ENCODE assay signal across 17 cellular contexts in the genomic region with DNA sequence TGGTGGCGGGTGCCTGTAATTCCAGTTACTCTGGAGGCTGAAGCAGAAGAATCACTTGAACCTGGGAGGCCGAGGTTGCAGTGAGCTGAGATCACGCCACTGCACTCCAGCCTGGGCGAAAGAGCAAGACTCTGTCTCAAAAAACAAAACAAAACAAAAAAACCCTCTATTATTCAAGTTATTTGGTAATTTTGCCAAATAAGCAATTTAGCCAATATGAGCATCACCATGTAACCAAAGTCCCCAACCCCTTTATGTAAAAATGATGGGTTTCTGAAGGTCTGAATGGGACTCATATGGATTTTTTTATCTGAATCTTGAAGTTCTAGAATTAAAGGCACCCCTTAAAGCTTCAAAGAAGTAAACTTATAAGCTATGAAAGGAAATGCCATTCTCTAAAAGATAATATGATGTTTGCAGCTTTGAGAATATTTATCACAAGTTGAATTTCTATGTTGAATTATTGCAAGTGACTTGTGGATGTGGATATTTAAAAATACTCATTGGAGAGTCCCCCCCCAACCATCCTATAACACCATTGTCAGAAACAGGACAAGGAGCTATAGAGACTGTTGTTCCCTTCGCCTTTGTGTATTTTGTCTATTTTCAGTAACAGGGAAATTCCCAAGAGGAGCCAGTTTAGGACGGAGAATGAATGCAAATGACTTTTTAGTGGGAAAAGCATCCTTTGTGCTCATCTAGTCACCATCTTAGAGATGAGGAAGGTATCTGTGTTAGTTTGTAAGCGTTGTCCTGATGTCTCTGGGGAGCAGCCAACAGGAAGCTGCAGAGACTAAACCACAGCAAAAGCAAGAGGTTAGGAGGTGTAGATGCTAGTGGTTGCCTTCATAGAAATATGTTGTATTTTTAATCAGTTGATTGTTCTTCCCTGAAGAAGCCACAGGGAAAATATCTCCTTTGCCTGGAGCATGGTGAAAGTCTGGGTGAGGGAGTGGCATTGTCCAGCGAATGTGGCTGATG.
A peak's percentile ranks its signal among the peaks of the same experiment; 100 is the strongest.
DNase-seq lines count a peak whose midpoint lies in the region; ATAC-seq, FAIRE-seq and TF ChIP-seq lines count a peak whose summit lies in the region.
"Had no signal": no experiment of that assay in that cellular context is flagged by ENCODE, and none has a peak within 500 bp of the region (broad histone marks: within the 10 kb centered on the region; RNA-seq: fewer than 3 reads in every experiment).

No MANE protein-coding gene starts in this region.

- TF ChIP-seq POLR2A in K562 (conservative IDR thresholded peaks at IDR 0.05): no peak

- no peaks in the 10 kb centered on the region for H4K20me1 ChIP-seq in K562 (replicated peaks; ENCODE audit: control insufficient read depth, insufficient read depth, low read length)

- no peaks in the 10 kb centered on the region for H3K27me3 ChIP-seq in K562 (ENCODE audit: control insufficient read depth in 2 of 2, insufficient read depth in 2 of 2, low read length in 2 of 2)
- H3K27me3 ChIP-seq: suprapubic skin had no signal

- ATAC-seq in HG03103 (IDR thresholded peaks at IDR 0.05; ENCODE audit: low read depth, unreplicated experiment) (peak; percentile 54), K562 (no peak), HG02852 (IDR thresholded peaks at IDR 0.05; ENCODE audit: unreplicated experiment) (no peak), Right ventricle myocardium inferior (no peak)
- ATAC-seq in stimulated activated effector memory CD8-positive, alpha-beta T cell treated with anti-CD3 and anti-CD28 coated beads, Interleukin-12 subunit alpha, Interleukin-12 subunit beta, amount 100 ng/mL, for 72 hours: peak; percentile 43

- peaks cover 26 to 55% of the 10 kb centered on the region in 2 experiments for H3K4me1 ChIP-seq in K562 (replicated peaks in 1 of 2; ENCODE audit: control insufficient read depth in 2 of 2, insufficient read depth in 2 of 2, low read length in 2 of 2)

- 85% methylated on average over 8 of the region's 8 CpGs for WGBS in K562 (ENCODE audit: insufficient coverage, low coverage, missing lambda C conversion rate)

- H3K9me1 ChIP-seq in K562 (ENCODE audit: control insufficient read depth, insufficient read depth, low read length): peaks cover 2% of the 10 kb centered on the region

- intact Hi-C loops in activated naive CD4-positive, alpha-beta T cell treated with anti-CD3 and anti-CD28 coated beads for 36 hours (cut with micrococcal nuclease): no loop called here
- intact Hi-C loops in K562 (cut with micrococcal nuclease) (no loop called here), Right ventricle myocardium inferior (cut with DNase I) (no loop called here)

- no peak for TF ChIP-seq EP300 in K562 (IDR thresholded peaks at IDR 0.05; ENCODE audit: low read length)

- no peak overlapping the region for H3K4me3 Mint-ChIP-seq in activated naive CD4-positive, alpha-beta T cell treated with anti-CD3 and anti-CD28 coated beads for 36 hours
- no peak overlapping the region for H3K4me3 Mint-ChIP-seq in stimulated activated effector memory CD8-positive, alpha-beta T cell treated with anti-CD3 and anti-CD28 coated beads, Interleukin-12 subunit alpha, Interleukin-12 subunit beta, amount 100 ng/mL, for 72 hours

- H3K27ac Mint-ChIP-seq in activated naive CD4-positive, alpha-beta T cell treated with anti-CD3 and anti-CD28 coated beads for 36 hours: peak overlapping the region; percentile 2
- H3K27ac Mint-ChIP-seq in stimulated activated effector memory CD8-positive, alpha-beta T cell treated with anti-CD3 and anti-CD28 coated beads, Interleukin-12 subunit alpha, Interleukin-12 subunit beta, amount 100 ng/mL, for 72 hours: peak overlapping the region; percentile 52

- no peak overlapping the region for H2AFZ ChIP-seq in K562 (ENCODE audit: low read depth, low read length)

- no peak overlapping the region for H3K9ac ChIP-seq in K562 (ENCODE audit: insufficient read depth in 1 of 2, low read depth in 2 of 2, low read length in 2 of 2)

- peaks cover 18% of the 10 kb centered on the region for H3K36me3 ChIP-seq in K562 (ENCODE audit: control insufficient read depth, insufficient read depth, low read length)

- H3K9me3 ChIP-seq in K562 (replicated peaks; ENCODE audit: control insufficient read depth, insufficient read depth, low read depth, low read length): no peaks in the 10 kb centered on the region
- H3K9me3 ChIP-seq: suprapubic skin had no signal

- no TSS peak for BruUV-seq in K562 (replicated peaks; lab: Mats Ljungman, UMichigan)

- H3K4me1 Mint-ChIP-seq in activated naive CD4-positive, alpha-beta T cell treated with anti-CD3 and anti-CD28 coated beads for 36 hours (ENCODE audit: low read depth): peaks cover 37% of the 10 kb centered on the region
- peaks cover 35% of the 10 kb centered on the region for H3K4me1 Mint-ChIP-seq in stimulated activated effector memory CD8-positive, alpha-beta T cell treated with anti-CD3 and anti-CD28 coated beads, Interleukin-12 subunit alpha, Interleukin-12 subunit beta, amount 100 ng/mL, for 72 hours

- H3K4me3 ChIP-seq in K562: no peak overlapping the region
- H3K4me3 ChIP-seq: SK-N-MC, suprapubic skin had no signal

- POLR2A ChIA-PET in K562 (lab: Yijun Ruan, JAX): interaction anchor here (0.6 to 0.7 kb wide), 3 partner anchors 9 to 157 kb away, joined by 3 read pairs; no protein-coding TSS in a partner anchor

- CTCF ChIA-PET in activated naive CD4-positive, alpha-beta T cell treated with anti-CD3 and anti-CD28 coated beads for 36 hours (lab: Charles Lee): interaction anchor here (0.6 to 1.5 kb wide), 4 partner anchors 13 to 282 kb away, joined by 3 to 4 read pairs (median 3); no protein-coding TSS in a partner anchor
- CTCF ChIA-PET in K562 (lab: Yijun Ruan, JAX; ENCODE audit: low intra/inter-chr PET ratio): no interaction called here

- peaks cover 50% of the 10 kb centered on the region for H3K79me2 ChIP-seq in K562 (ENCODE audit: control insufficient read depth, insufficient read depth, low read length)

- peaks cover 11% of the 10 kb centered on the region for H3K36me3 Mint-ChIP-seq in activated naive CD4-positive, alpha-beta T cell treated with anti-CD3 and anti-CD28 coated beads for 36 hours (ENCODE audit: low read depth)
- H3K36me3 Mint-ChIP-seq in stimulated activated effector memory CD8-positive, alpha-beta T cell treated with anti-CD3 and anti-CD28 coated beads, Interleukin-12 subunit alpha, Interleukin-12 subunit beta, amount 100 ng/mL, for 72 hours: peaks cover 22% of the 10 kb centered on the region

- TF ChIP-seq RAD21 in K562 (CRISPR knock-in tag; conservative IDR thresholded peaks at IDR 0.05 in 1 of 2, IDR thresholded peaks at IDR 0.05 in 1 of 2): no peak

- H3K9me3 Mint-ChIP-seq in activated naive CD4-positive, alpha-beta T cell treated with anti-CD3 and anti-CD28 coated beads for 36 hours: no peaks in the 10 kb centered on the region
- no peaks in the 10 kb centered on the region for H3K9me3 Mint-ChIP-seq in stimulated activated effector memory CD8-positive, alpha-beta T cell treated with anti-CD3 and anti-CD28 coated beads, Interleukin-12 subunit alpha, Interleukin-12 subunit beta, amount 100 ng/mL, for 72 hours

- DNase-seq in activated naive CD4-positive, alpha-beta T cell treated with anti-CD3 and anti-CD28 coated beads for 36 hours: no peak
- no peak for DNase-seq in activated naive CD4-positive, alpha-beta T cell treated with Interleukin-2 at 50 U/mL for 16 hours
- DNase-seq in K562 (ENCODE audit: extremely low read depth in 1 of 4, low spot score in 3 of 4): no peak
- no peak for DNase-seq in stimulated activated effector memory CD8-positive, alpha-beta T cell treated with anti-CD3 and anti-CD28 coated beads, Interleukin-12 subunit alpha, Interleukin-12 subunit beta, amount 100 ng/mL, for 72 hours (ENCODE audit: low spot score in 2 of 2)
- no peak for DNase-seq in iPS-NIHi11 (ENCODE audit: low spot score)
- no peak for DNase-seq in Right ventricle myocardium inferior (ENCODE audit: missing footprints)
- DNase-seq: amniotic stem cell; effector CD8-positive, alpha-beta T cell; GDM1; NCI-H1048; NCI-H69; stimulated activated CD4-positive, alpha-beta T cell treated with anti-CD3 and anti-CD28 coated beads, Interleukin-4, amount 100 ng/mL, for 24 hours had no signal

- no peak for TF ChIP-seq CTCF in K562 (IDR thresholded peaks at IDR 0.05 in 2 of 3, conservative IDR thresholded peaks at IDR 0.05 in 1 of 3; ENCODE audit: insufficient read depth in 2 of 3, low read depth in 1 of 3, low read length in 3 of 3)

- FAIRE-seq in K562 (lab: Jason Lieb, UNC): no peak

- no peak overlapping the region for H3K4me2 ChIP-seq in K562 (ENCODE audit: insufficient read depth, low read length)

- H3K27ac ChIP-seq in K562 (ENCODE audit: extremely low read depth, low read depth, low read length): no peak overlapping the region
- H3K27ac ChIP-seq: HL-60, SK-N-MC, suprapubic skin had no signal

- in situ Hi-C loops in K562 (cut with MboI): no loop called here

- H3K27me3 Mint-ChIP-seq in activated naive CD4-positive, alpha-beta T cell treated with anti-CD3 and anti-CD28 coated beads for 36 hours (ENCODE audit: low read depth): no peaks in the 10 kb centered on the region

TF ChIP-seq in K562, 482 proteins besides CTCF, POLR2A, EP300 and RAD21 (continues in another document):
- TF ChIP-seq C11orf30 (IDR thresholded peaks at IDR 0.05; ENCODE audit: low read depth) (peak; percentile 84), SRSF7 (optimal IDR thresholded peaks at IDR 0.05; ENCODE audit: low read depth, low read length) (no peak), HSF4 (CRISPR knock-in tag; IDR thresholded peaks at IDR 0.05; ENCODE audit: borderline replicate concordance) (no peak), MAFF (IDR thresholded peaks at IDR 0.05; ENCODE audit: low read length) (peak; percentile 46)
- TF ChIP-seq, protein P1, sequence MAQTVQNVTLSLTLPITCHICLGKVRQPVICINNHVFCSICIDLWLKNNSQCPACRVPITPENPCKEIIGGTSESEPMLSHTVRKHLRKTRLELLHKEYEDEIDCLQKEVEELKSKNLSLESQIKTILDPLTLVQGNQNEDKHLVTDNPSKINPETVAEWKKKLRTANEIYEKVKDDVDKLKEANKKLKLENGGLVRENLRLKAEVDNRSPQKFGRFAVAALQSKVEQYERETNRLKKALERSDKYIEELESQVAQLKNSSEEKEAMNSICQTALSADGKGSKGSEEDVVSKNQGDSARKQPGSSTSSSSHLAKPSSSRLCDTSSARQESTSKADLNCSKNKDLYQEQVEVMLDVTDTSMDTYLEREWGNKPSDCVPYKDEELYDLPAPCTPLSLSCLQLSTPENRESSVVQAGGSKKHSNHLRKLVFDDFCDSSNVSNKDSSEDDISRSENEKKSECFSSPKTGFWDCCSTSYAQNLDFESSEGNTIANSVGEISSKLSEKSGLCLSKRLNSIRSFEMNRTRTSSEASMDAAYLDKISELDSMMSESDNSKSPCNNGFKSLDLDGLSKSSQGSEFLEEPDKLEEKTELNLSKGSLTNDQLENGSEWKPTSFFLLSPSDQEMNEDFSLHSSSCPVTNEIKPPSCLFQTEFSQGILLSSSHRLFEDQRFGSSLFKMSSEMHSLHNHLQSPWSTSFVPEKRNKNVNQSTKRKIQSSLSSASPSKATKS (CRISPR knock-in tag; IDR thresholded peaks at IDR 0.05): no peak

Comparison
In these comparisons a context has a peak if more than half of its experiments do, and no peak if none do; other contexts are left out.
1. ATAC-seq: peak in HG03103 (single experiment) and stimulated activated effector memory CD8-positive, alpha-beta T cell treated with anti-CD3 and anti-CD28 coated beads, Interleukin-12 subunit alpha, Interleukin-12 subunit beta, amount 100 ng/mL, for 72 hours (single experiment); none in K562 (single experiment), HG02852 (single experiment) and Right ventricle myocardium inferior (single experiment).